9 cellular contexts compared by ENCODE assay signal in the genomic region with DNA sequence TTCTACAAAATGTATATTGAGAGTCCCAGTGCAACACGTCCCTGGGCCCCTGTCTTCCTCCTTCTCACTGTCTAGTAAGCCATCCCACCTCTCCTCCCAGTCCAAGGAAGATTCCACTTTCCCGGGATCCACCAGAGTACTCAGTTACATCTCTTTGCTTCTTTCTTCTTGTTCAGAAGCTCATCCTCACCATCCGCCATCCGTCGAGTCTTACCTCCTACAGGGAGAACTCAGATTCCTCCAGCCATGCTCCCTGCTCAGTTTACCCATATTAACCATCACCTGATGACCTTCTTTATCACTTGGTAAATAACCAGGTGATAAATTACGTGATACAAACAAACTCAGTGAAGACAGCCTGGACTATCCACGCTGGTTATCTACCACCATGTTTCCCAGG.
DNase-seq lines count a peak whose midpoint lies in the region; ATAC-seq and TF ChIP-seq lines count a peak whose summit lies in the region.
"Had no signal": no experiment of that assay in that cellular context is flagged by ENCODE, and none has a peak within 500 bp of the region (broad histone marks: within the 10 kb centered on the region; RNA-seq: fewer than 3 reads in every experiment).

No MANE protein-coding gene starts in this region.

- H3K9me3 ChIP-seq in KOPT-K1 (ENCODE audit: insufficient read depth, low read length, poor library complexity, severe bottlenecking) (no peaks in the 10 kb centered on the region), parathyroid adenoma (ENCODE audit: control insufficient read depth, low read length) (no peaks in the 10 kb centered on the region)

- peaks cover 39% of the 10 kb centered on the region for H3K79me2 ChIP-seq in parathyroid adenoma

- no peak overlapping the region for H3K4me2 ChIP-seq in parathyroid adenoma (ENCODE audit: low read length)

- TF ChIP-seq CTCF in GM06990 (IDR thresholded peaks at IDR 0.05; ENCODE audit: insufficient read depth, low read length, poor library complexity, severe bottlenecking) (no peak), parathyroid adenoma (IDR thresholded peaks at IDR 0.05) (no peak)

- DNase-seq in GM06990 (ENCODE audit: extremely low read depth, insufficient read length) (no peak), RPMI8226 (no peak), glomerular visceral epithelial cell (ENCODE audit: extremely low spot score) (no peak)
- DNase-seq: erythroblast, KG1 had no signal

- H3K9ac ChIP-seq in parathyroid adenoma = no peak overlapping the region

- H3K36me3 ChIP-seq in GM06990 (ENCODE audit: control insufficient read depth, insufficient read depth, low read length) = peaks cover 8% of the 10 kb centered on the region
- H3K36me3 ChIP-seq in KOPT-K1 (ENCODE audit: insufficient read depth, low read length) = 0 out of 2 replicates have a peak, but pooled peaks cover 5% of the 10 kb centered on the region
- no peaks in the 10 kb centered on the region for H3K36me3 ChIP-seq in parathyroid adenoma (ENCODE audit: control insufficient read depth, insufficient read depth, low read length)

- H3K4me1 ChIP-seq in parathyroid adenoma = peaks cover 41% of the 10 kb centered on the region

- H3K27ac ChIP-seq in KOPT-K1 (ENCODE audit: low read depth, low read length, poor library complexity, severe bottlenecking) (peak overlapping the region; percentile 99), cingulate gyrus (ENCODE audit: low read depth, low read length) (peak overlapping the region; percentile 99), parathyroid adenoma (peak overlapping the region; percentile 88)

- peak overlapping the region; percentile 76 for H2AFZ ChIP-seq in parathyroid adenoma

- H3K27me3 ChIP-seq in GM06990 (replicated peaks; ENCODE audit: control insufficient read depth, insufficient read depth, low read length) (no peaks in the 10 kb centered on the region), parathyroid adenoma (ENCODE audit: control insufficient read depth, insufficient read depth, low read length) (no peaks in the 10 kb centered on the region)

- H3K4me3 ChIP-seq in GM06990 (replicated peaks; ENCODE audit: low read depth, low read length) (peak overlapping the region; percentile 18), parathyroid adenoma (ENCODE audit: low read depth, low read length) (no peak overlapping the region)

- ATAC-seq in HG03378 (IDR thresholded peaks at IDR 0.05; ENCODE audit: unreplicated experiment) = no peak
